Comparison of ENCODE assay signal across 9 cellular contexts in the genomic region with DNA sequence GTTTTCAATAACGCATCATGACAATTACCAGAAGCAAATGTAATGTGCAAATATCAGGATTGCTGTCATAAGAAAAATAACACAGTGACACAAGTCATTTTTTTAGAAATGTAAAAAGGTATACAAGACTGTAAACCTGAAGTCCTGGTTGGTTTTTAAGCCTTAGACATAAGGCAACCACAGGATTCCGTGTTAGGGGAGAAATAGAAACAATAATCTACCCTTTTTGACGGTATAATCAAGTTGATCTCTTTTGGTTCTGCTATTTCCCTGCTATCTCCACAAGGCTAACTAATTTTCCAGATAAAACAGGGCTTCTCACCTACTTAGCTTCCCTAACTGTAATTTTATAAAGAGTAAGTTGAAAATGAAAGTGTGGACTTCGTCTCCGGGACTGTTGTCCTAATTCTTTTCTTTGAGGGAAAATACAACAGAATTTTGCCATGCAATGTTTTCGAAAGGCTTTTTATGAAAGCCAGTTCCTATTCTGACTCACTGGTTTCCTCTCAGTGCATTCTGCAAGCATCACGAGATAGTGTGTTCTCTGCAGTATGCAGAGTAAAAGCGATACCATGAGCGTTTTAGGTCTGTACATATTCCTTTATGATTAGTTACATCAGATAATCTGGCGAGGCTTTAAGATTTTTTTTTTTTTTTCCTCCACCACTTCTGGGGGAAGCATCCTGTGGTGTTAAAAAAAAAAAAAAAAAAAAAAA. TPM values are rescaled to one million over a fixed set of nuclear protein-coding genes. Genes with fewer than 3 reads are reported as not detected.
A peak's percentile ranks its signal among the peaks of the same experiment; 100 is the strongest.
DNase-seq lines count a peak whose midpoint lies in the region; ATAC-seq and TF ChIP-seq lines count a peak whose summit lies in the region.
"Had no signal": no experiment of that assay in that cellular context is flagged by ENCODE, and none has a peak within 500 bp of the region (broad histone marks: within the 10 kb centered on the region; RNA-seq: fewer than 3 reads in every experiment).

No MANE protein-coding gene starts in this region.

- DNase-seq in myocyte (ENCODE audit: low read depth), result peak; percentile 17
- no peak for DNase-seq in NCI-H2107 (lab: John Stamatoyannopoulos, UW)
- DNase-seq in osteocyte (ENCODE audit: extremely low spot score, unreplicated experiment), result no peak
- no peak for DNase-seq in activated CD4-positive, alpha-beta T cell treated with anti-CD3 and anti-CD28 coated beads for 48 hours
- no peak for DNase-seq in NCI-H2107 treated with DMSO at 0.1 percent for 48 hours (lab: John Stamatoyannopoulos, UW; ENCODE audit: unreplicated experiment)
- DNase-seq: NCI-H2029 treated with DMSO at 0.1 percent for 48 hours had no signal

- no peaks in the 10 kb centered on the region for H3K9me3 Mint-ChIP-seq in osteocyte (ENCODE audit: unreplicated experiment)

- no peak overlapping the region for H3K4me3 Mint-ChIP-seq in osteocyte (ENCODE audit: unreplicated experiment)

- peaks cover 65% of the 10 kb centered on the region for H3K27me3 Mint-ChIP-seq in osteocyte (ENCODE audit: unreplicated experiment)

- ATAC-seq in GM18520 (IDR thresholded peaks at IDR 0.05; ENCODE audit: unreplicated experiment) (peak; percentile 73), HG02571 (IDR thresholded peaks at IDR 0.05; ENCODE audit: unreplicated experiment) (peak; percentile 92), SK-N-SH treated with all-trans-retinoic acid at 6 μM for 48 hours (peak; percentile 83)

- no peaks in the 10 kb centered on the region for H3K36me3 Mint-ChIP-seq in osteocyte (ENCODE audit: unreplicated experiment)

- no peak overlapping the region for H3K27ac Mint-ChIP-seq in osteocyte (ENCODE audit: unreplicated experiment)

- no peaks in the 10 kb centered on the region for H3K4me1 Mint-ChIP-seq in osteocyte (ENCODE audit: unreplicated experiment)

- no peak for TF ChIP-seq CTCF in osteocyte (IDR thresholded peaks at IDR 0.05)

TF ChIP-seq in SK-N-SH treated with all-trans-retinoic acid at 6 μM for 48 hours, 23 proteins besides CTCF, POLR2A, EP300 and RAD21:
- no peak for TF ChIP-seq TOX (CRISPR knock-in tag; IDR thresholded peaks at IDR 0.05; ENCODE audit: borderline replicate concordance)
- TF ChIP-seq, protein P1, sequence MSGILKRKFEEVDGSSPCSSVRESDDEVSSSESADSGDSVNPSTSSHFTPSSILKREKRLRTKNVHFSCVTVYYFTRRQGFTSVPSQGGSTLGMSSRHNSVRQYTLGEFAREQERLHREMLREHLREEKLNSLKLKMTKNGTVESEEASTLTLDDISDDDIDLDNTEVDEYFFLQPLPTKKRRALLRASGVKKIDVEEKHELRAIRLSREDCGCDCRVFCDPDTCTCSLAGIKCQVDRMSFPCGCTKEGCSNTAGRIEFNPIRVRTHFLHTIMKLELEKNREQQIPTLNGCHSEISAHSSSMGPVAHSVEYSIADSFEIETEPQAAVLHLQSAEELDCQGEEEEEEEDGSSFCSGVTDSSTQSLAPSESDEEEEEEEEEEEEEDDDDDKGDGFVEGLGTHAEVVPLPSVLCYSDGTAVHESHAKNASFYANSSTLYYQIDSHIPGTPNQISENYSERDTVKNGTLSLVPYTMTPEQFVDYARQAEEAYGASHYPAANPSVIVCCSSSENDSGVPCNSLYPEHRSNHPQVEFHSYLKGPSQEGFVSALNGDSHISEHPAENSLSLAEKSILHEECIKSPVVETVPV (CRISPR knock-in tag; IDR thresholded peaks at IDR 0.05), result no peak
- TF ChIP-seq ZNF70 (CRISPR knock-in tag; IDR thresholded peaks at IDR 0.05), result no peak
- no peak for TF ChIP-seq PPARA (CRISPR knock-in tag; IDR thresholded peaks at IDR 0.05; ENCODE audit: borderline replicate concordance)
- no peak for TF ChIP-seq SNAI2 (CRISPR knock-in tag; IDR thresholded peaks at IDR 0.05)
- no peak for TF ChIP-seq ZFP30 (CRISPR knock-in tag; IDR thresholded peaks at IDR 0.05)
- no peak for TF ChIP-seq ZC3H10 (CRISPR knock-in tag; IDR thresholded peaks at IDR 0.05)
- TF ChIP-seq ISL1 (CRISPR knock-in tag; IDR thresholded peaks at IDR 0.05), result no peak
- no peak for TF ChIP-seq BACH2 (CRISPR knock-in tag; IDR thresholded peaks at IDR 0.05; ENCODE audit: borderline replicate concordance)
- no peak for TF ChIP-seq OSR1 (CRISPR knock-in tag; IDR thresholded peaks at IDR 0.05)
- no peak for TF ChIP-seq ARNTL (CRISPR knock-in tag; IDR thresholded peaks at IDR 0.05; ENCODE audit: borderline replicate concordance, low read depth)
- TF ChIP-seq, protein P2, sequence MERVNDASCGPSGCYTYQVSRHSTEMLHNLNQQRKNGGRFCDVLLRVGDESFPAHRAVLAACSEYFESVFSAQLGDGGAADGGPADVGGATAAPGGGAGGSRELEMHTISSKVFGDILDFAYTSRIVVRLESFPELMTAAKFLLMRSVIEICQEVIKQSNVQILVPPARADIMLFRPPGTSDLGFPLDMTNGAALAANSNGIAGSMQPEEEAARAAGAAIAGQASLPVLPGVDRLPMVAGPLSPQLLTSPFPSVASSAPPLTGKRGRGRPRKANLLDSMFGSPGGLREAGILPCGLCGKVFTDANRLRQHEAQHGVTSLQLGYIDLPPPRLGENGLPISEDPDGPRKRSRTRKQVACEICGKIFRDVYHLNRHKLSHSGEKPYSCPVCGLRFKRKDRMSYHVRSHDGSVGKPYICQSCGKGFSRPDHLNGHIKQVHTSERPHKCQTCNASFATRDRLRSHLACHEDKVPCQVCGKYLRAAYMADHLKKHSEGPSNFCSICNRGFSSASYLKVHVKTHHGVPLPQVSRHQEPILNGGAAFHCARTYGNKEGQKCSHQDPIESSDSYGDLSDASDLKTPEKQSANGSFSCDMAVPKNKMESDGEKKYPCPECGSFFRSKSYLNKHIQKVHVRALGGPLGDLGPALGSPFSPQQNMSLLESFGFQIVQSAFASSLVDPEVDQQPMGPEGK (CRISPR knock-in tag; IDR thresholded peaks at IDR 0.05; ENCODE audit: borderline replicate concordance), result no peak
- TF ChIP-seq ZNF565 (CRISPR knock-in tag; conservative IDR thresholded peaks at IDR 0.05; ENCODE audit: low read depth), result no peak

RNA-seq across cellular contexts. Expression of a gene that starts 10.6 kb away (rescaled TPM):
- total RNA-seq in myocyte (not detected in 2 replicates), osteocyte (not detected in 2 replicates)
- 0.09 TPM for polyA plus RNA-seq in myocyte (2012)

RNA-seq across cellular contexts. Expression of a gene that starts 49.2 kb away (rescaled TPM):
- total RNA-seq in myocyte (not detected in 2 replicates), osteocyte (not detected in 2 replicates)
- not detected for polyA plus RNA-seq in myocyte (2012)
